24 cellular contexts compared by ENCODE assay signal in the genomic region with DNA sequence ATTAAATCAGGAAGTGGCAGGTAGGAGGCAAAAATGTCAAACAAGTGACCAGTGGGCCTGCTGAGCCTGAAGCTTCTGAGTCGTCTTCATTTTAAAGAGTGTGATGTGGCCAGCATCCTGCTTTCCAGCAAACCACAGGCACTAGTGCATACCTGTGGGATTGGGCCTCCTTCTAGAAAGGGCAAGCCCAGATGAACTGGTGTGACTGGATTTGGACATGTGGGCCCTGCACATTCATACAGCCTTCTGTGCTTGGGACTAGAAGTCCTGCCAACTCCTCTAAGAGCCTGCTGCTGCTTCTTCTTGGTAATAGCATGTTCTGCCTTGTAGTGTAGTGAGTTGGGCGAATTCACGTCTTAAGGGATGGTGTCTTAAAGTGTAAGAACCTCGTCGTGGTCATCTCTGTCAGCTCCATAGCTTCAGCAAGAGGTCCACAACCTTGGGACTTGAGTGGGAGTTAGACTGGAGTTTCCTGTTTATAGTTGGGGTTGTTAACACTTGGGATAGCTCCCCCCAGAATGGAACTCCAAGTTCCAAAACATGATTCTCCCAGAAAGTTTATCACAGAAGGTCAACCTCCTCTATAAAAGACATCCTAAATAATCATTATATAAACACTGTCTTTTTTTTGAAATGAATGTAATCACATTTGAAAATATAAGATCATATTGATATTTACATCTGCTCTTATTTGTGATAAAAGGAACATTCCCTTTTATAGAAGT. TPM values are rescaled to one million over a fixed set of nuclear protein-coding genes. Genes with fewer than 3 reads are reported as not detected.
DNase-seq lines count a peak whose midpoint lies in the region; ATAC-seq lines count a peak whose summit lies in the region.
"Had no signal": no experiment of that assay in that cellular context is flagged by ENCODE, and none has a peak within 500 bp of the region (broad histone marks: within the 10 kb centered on the region; RNA-seq: fewer than 3 reads in every experiment).

No MANE protein-coding gene starts in this region.

- ATAC-seq in GM21360 (IDR thresholded peaks at IDR 0.05; ENCODE audit: unreplicated experiment) (no peak), HG02588 (IDR thresholded peaks at IDR 0.05; ENCODE audit: unreplicated experiment) (no peak), GM18870 (IDR thresholded peaks at IDR 0.05; ENCODE audit: unreplicated experiment) (no peak)
- ATAC-seq: left lung; natural killer cell; stimulated activated memory B cell treated with anti-CD40 and anti-IgM and Interleukin-4, amounts not matched to agents 10 μg/mL and 1 μg/mL and 100 μg/mL, for 72 hours had no signal

- DNase-seq in EH (ENCODE audit: low read depth): peak; percentile 43
- DNase-seq in HT1080 (ENCODE audit: low read depth): peak; percentile 19
- peak; percentile 46 for DNase-seq in cerebellar cortex (ENCODE audit: low spot score)
- peak; percentile 95 for DNase-seq in myocyte (ENCODE audit: low read depth)
- no peak for DNase-seq in dermis blood vessel endothelial cell
- DNase-seq: activated CD4-positive, alpha-beta T cell treated with anti-CD3 and anti-CD28 coated beads, Interleukin-2, amount 10 ng/mL, durations not matched to agents 7 days and 5 days; aorta; immature natural killer cell; left lung; midbrain; natural killer cell; NCI-H1694 treated with DMSO at 0.1 percent for 48 hours; NCI-H2171; NCI-H524 treated with DMSO at 0.1 percent for 48 hours; RPMI8226; stimulated activated CD4-positive, alpha-beta T cell treated with anti-CD3 and anti-CD28 coated beads, Interleukin-4, amount 100 ng/mL, for 1 hour; T-helper 2 cell; testis; WERI-Rb-1 had no signal

RNA-seq across cellular contexts. Expression of a gene that starts 11.2 kb away (rescaled TPM):
- total RNA-seq in HT1080 (2014; rRNA removed; shearing (Covaris generic)): 2.4 and 3.8 TPM in 2 replicates
- polyA plus RNA-seq in HT1080 (2015; cell fraction: cytosol; rRNA removed): 0.67 and 1.1 TPM in 2 replicates
- polyA plus RNA-seq in HT1080 (2015; cell fraction: nucleus; rRNA removed): 1.3 and 1.6 TPM in 2 replicates
- 1.3 and 3.1 TPM in 2 replicates for total RNA-seq in myocyte
- 2.2 TPM for polyA plus RNA-seq in myocyte (2012)
- 0.70 and 1.0 TPM in 2 replicates for total RNA-seq in dermis blood vessel endothelial cell
- total RNA-seq: activated CD4-positive, alpha-beta T cell treated with anti-CD3 and anti-CD28 coated beads, Interleukin-2, amount 10 ng/mL, durations not matched to agents 7 days and 5 days; activated T-helper 1 cell treated with anti-CD3 and anti-CD28 coated beads, Interleukin-12 subunit alpha, Interleukin-12 subunit beta, Interleukin-2, Interleukin-4 antibody, amounts not matched to agents 30 ng/mL and 10 ng/mL and 1 ng/mL, durations not matched to agents 14 hours and 24 hours and 36 hours had no signal
- polyA plus RNA-seq: immature natural killer cell had no signal
